ENCODE assay signal across 20 cellular contexts in genomic region chr21:35792569-35792968, GRCh38.
"Had no signal": no experiment of that assay in that cellular context is flagged by ENCODE, and none has a peak within 500 bp of the region (broad histone marks: within the 10 kb centered on the region; RNA-seq: fewer than 3 reads in every experiment).

No MANE protein-coding gene starts in this region.

- H3K9me3 ChIP-seq: mucosa of descending colon, thoracic aorta had no signal

- H3K27me3 ChIP-seq: upper lobe of left lung had no signal

- H3K27ac ChIP-seq: thoracic aorta, upper lobe of left lung had no signal

- DNase-seq: activated CD4-positive, alpha-beta T cell treated with anti-CD3 and anti-CD28 coated beads for 1 hour; activated CD4-positive, alpha-beta T cell treated with anti-CD3 and anti-CD28 coated beads, Interleukin-2, amount 50 U/mL, for 1 hour; activated CD8-positive, alpha-beta T cell treated with anti-CD3 and anti-CD28 coated beads, Interleukin-2, amount 10 ng/mL, durations not matched to agents 7 days and 5 days; activated gamma-delta T cell treated with Interleukin-2 at 50 U/mL for 16 hours; central memory CD4-positive, alpha-beta T cell; dermis blood vessel endothelial cell; effector CD8-positive, alpha-beta T cell; erythroblast; islet precursor cell; left colon; mucosa of descending colon; nephron progenitor cell; occipital lobe; posterior cingulate gyrus; stimulated activated CD4-positive, alpha-beta T cell treated with anti-CD3 and anti-CD28 coated beads, Interleukin-4, amount 100 ng/mL, for 1 hour; stimulated activated naive CD4-positive, alpha-beta T cell; T-helper 9 cell; upper lobe of left lung had no signal

- ATAC-seq: activated CD8-positive, alpha-beta T cell treated with anti-CD3 and anti-CD28 coated beads, Interleukin-2, amount 10 ng/mL, durations not matched to agents 7 days and 5 days; left colon; mucosa of descending colon; sciatic nerve had no signal

- H3K36me3 ChIP-seq: thoracic aorta, upper lobe of left lung had no signal

- H3K4me3 ChIP-seq: mucosa of descending colon, thoracic aorta, upper lobe of left lung had no signal
